35 cellular contexts compared by ENCODE assay signal in the genomic region with DNA sequence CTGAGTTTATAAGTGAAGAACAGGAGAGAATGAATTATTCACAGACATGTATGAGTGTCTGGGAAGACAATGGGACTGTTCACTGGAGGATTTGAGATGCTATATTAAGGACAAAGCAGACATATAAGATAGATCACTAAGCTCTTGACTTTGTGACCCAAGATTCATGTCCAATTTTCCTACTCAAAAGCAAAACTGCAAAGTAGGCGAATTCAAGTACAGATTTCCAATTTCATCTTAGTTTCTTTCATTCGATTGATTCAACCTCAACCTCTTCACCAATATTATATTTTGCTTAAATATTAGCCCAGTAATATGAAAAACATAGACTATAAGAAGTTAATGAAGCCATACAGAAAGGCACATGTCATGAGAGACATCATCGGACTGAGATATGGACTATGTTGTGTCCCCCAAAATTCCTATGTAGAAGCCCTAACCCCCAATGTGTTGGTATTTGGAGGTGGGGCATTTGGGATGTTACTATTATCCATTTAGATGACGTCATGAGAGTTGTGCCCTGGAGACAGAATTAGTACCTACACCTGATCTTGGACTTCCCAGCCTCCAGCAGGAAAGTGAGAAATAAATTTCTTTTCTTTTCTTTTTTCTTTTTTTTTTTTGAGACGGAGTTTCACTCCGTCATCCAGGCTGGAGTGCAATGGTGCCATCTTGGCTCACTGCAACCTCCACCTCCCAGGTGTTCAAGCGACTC.
"Had no signal": no experiment of that assay in that cellular context is flagged by ENCODE, and none has a peak within 500 bp of the region (broad histone marks: within the 10 kb centered on the region; RNA-seq: fewer than 3 reads in every experiment).

No MANE protein-coding gene starts in this region.

- H3K9me3 Mint-ChIP-seq: activated CD4-positive, alpha-beta memory T cell treated with anti-CD3 and anti-CD28 coated beads, Interleukin-2, amount 10 ng/mL, durations not matched to agents 7 days and 5 days; activated naive CD8-positive, alpha-beta T cell treated with anti-CD3 and anti-CD28 coated beads for 36 hours; activated T-cell treated with anti-CD3 and anti-CD28 coated beads, Interleukin-2, amount 50 U/mL, for 72 hours; activated T-helper 17 cell treated with anti-CD3 and anti-CD28 coated beads, Interleukin-2, amount 50 U/mL, for 72 hours had no signal

- H3K4me3 ChIP-seq: ascending aorta, body of pancreas, breast epithelium, MG63, Peyer's patch had no signal

- H3K27me3 ChIP-seq: ascending aorta, body of pancreas, breast epithelium, MG63, Peyer's patch had no signal

- H3K36me3 Mint-ChIP-seq: activated CD8-positive, alpha-beta memory T cell treated with anti-CD3 and anti-CD28 coated beads, Interleukin-2, amount 10 ng/mL, durations not matched to agents 7 days and 5 days; activated naive CD8-positive, alpha-beta T cell treated with anti-CD3 and anti-CD28 coated beads for 36 hours had no signal

- ATAC-seq: activated CD8-positive, alpha-beta memory T cell treated with anti-CD3 and anti-CD28 coated beads, Interleukin-2, amount 10 ng/mL, durations not matched to agents 7 days and 5 days; activated T-cell treated with anti-CD3 and anti-CD28 coated beads, Interleukin-2, amount 50 U/mL, for 72 hours; activated T-helper 17 cell treated with anti-CD3 and anti-CD28 coated beads, Interleukin-2, amount 50 U/mL, for 72 hours; body of pancreas; PC-3; Right ventricle myocardium inferior had no signal

- H3K27ac ChIP-seq: ascending aorta, body of pancreas, breast epithelium, Peyer's patch, RWPE1, WERI-Rb-1 had no signal

- H3K36me3 ChIP-seq: ascending aorta, breast epithelium, MG63, Peyer's patch, WERI-Rb-1 had no signal

- H3K9me3 ChIP-seq: ascending aorta, body of pancreas, breast epithelium, MG63, Peyer's patch had no signal

- H3K4me3 Mint-ChIP-seq: activated CD4-positive, alpha-beta memory T cell treated with anti-CD3 and anti-CD28 coated beads, Interleukin-2, amount 10 ng/mL, durations not matched to agents 7 days and 5 days; activated CD8-positive, alpha-beta memory T cell treated with anti-CD3 and anti-CD28 coated beads, Interleukin-2, amount 10 ng/mL, durations not matched to agents 7 days and 5 days; activated naive CD8-positive, alpha-beta T cell treated with anti-CD3 and anti-CD28 coated beads for 36 hours; activated T-cell treated with anti-CD3 and anti-CD28 coated beads, Interleukin-2, amount 50 U/mL, for 72 hours; activated T-helper 17 cell treated with anti-CD3 and anti-CD28 coated beads, Interleukin-2, amount 50 U/mL, for 72 hours had no signal

- DNase-seq: activated CD4-positive, alpha-beta memory T cell treated with anti-CD3 and anti-CD28 coated beads, Interleukin-2, amount 10 ng/mL, durations not matched to agents 7 days and 5 days; activated CD4-positive, alpha-beta T cell treated with anti-CD3 and anti-CD28 coated beads for 1 hour; activated CD4-positive, alpha-beta T cell treated with anti-CD3 and anti-CD28 coated beads for 48 hours; activated CD4-positive, CD25-positive, alpha-beta regulatory T cell; activated CD8-positive, alpha-beta memory T cell treated with anti-CD3 and anti-CD28 coated beads for 24 hours; activated CD8-positive, alpha-beta memory T cell treated with anti-CD3 and anti-CD28 coated beads, Interleukin-2, amount 10 ng/mL, durations not matched to agents 7 days and 5 days; activated CD8-positive, alpha-beta memory T cell treated with anti-CD3 and anti-CD28 coated beads, Interleukin-2, amount 50 U/mL, for 48 hours; activated effector memory CD4-positive, alpha-beta T cell treated with anti-CD3 and anti-CD28 coated beads, Interleukin-2, amount 50 U/mL, for 16 hours; activated naive CD4-positive, alpha-beta T cell; activated naive CD4-positive, alpha-beta T cell treated with anti-CD3 and anti-CD28 coated beads, Interleukin-2, amount 50 U/mL, for 16 hours; activated naive CD8-positive, alpha-beta T cell treated with anti-CD3 and anti-CD28 coated beads for 36 hours; activated T-cell treated with anti-CD3 and anti-CD28 coated beads, Interleukin-2, amount 50 U/mL, for 72 hours; amygdala; body of pancreas; MG63; NCI-H1048; NCI-H1105 treated with DMSO at 0.1 percent for 48 hours; NCI-H1436; NCI-H1694 treated with DMSO at 0.1 percent for 48 hours; NCI-H2029; NCI-H345; NCI-H524 treated with DMSO at 0.1 percent for 48 hours; NK-92 treated with Interleukin-12 subunit alpha and Interleukin-12 subunit beta, amount 100 ng/mL, for 24 hours; PC-3; Peyer's patch; SIG-M5; SW 1271; T-helper 1 cell; T1000; WERI-Rb-1 had no signal

- H3K4me1 ChIP-seq: ascending aorta, body of pancreas, breast epithelium, Peyer's patch had no signal

- H3K27ac Mint-ChIP-seq: activated CD4-positive, alpha-beta memory T cell treated with anti-CD3 and anti-CD28 coated beads, Interleukin-2, amount 10 ng/mL, durations not matched to agents 7 days and 5 days; activated CD8-positive, alpha-beta memory T cell treated with anti-CD3 and anti-CD28 coated beads, Interleukin-2, amount 10 ng/mL, durations not matched to agents 7 days and 5 days; activated naive CD8-positive, alpha-beta T cell treated with anti-CD3 and anti-CD28 coated beads for 36 hours; activated T-cell treated with anti-CD3 and anti-CD28 coated beads, Interleukin-2, amount 50 U/mL, for 72 hours; activated T-helper 17 cell treated with anti-CD3 and anti-CD28 coated beads, Interleukin-2, amount 50 U/mL, for 72 hours had no signal
